In genomic region chr19:41535029-41535622, GRCh38 we compare ENCODE assay signal across 10 cellular contexts. TPM values are rescaled to one million over a fixed set of nuclear protein-coding genes. Genes with fewer than 3 reads are reported as not detected.
A peak's percentile ranks its signal among the peaks of the same experiment; 100 is the strongest.
DNase-seq lines count a peak whose midpoint lies in the region; ATAC-seq and TF ChIP-seq lines count a peak whose summit lies in the region.
"Had no signal": no experiment of that assay in that cellular context is flagged by ENCODE, and none has a peak within 500 bp of the region (broad histone marks: within the 10 kb centered on the region; RNA-seq: fewer than 3 reads in every experiment).

No MANE protein-coding gene starts in this region.

- H3K4me1 Mint-ChIP-seq in IgD-negative memory B cell = peaks cover 48 to 67% (median 62%) of the 10 kb centered on the region in 3 donors

- H3K4me3 ChIP-seq in mucosa of rectum (ENCODE audit: low read length in 2 of 2) = peak overlapping the region in 1 of 2 donors; percentile 50
- H3K4me3 ChIP-seq in suprapubic skin = no peak overlapping the region
- H3K4me3 ChIP-seq: skin epidermis had no signal

- TF ChIP-seq CTCF in suprapubic skin (IDR thresholded peaks at IDR 0.05) = no peak

- no peaks in the 10 kb centered on the region for H3K9me3 ChIP-seq in mucosa of rectum (ENCODE audit: control insufficient read depth in 2 of 2, low read length in 2 of 2)
- no peaks in the 10 kb centered on the region for H3K9me3 ChIP-seq in suprapubic skin

- no peak for TF ChIP-seq EP300 in suprapubic skin (IDR thresholded peaks at IDR 0.05)

- H3K9ac ChIP-seq in mucosa of rectum (ENCODE audit: low read depth in 1 of 2, low read length in 2 of 2) = peak overlapping the region in 1 of 2 donors; percentile 8

- H3K4me3 Mint-ChIP-seq in IgD-negative memory B cell = peak overlapping the region; percentile 75 to 91 (median 81)

- H3K27ac Mint-ChIP-seq in IgD-negative memory B cell = peak overlapping the region; percentile 6 to 96 (median 86)

- H3K27ac ChIP-seq in mucosa of rectum (ENCODE audit: low read depth in 2 of 2, low read length in 2 of 2) (peak overlapping the region; percentile 22 to 72), suprapubic skin (no peak overlapping the region)

- H3K36me3 Mint-ChIP-seq in IgD-negative memory B cell = peaks cover 4% of the 10 kb centered on the region

- H3K36me3 ChIP-seq in mucosa of rectum (ENCODE audit: control insufficient read depth in 2 of 2, insufficient read depth in 2 of 2, low read length in 2 of 2) (no peaks in the 10 kb centered on the region), suprapubic skin (no peaks in the 10 kb centered on the region)

- H3K9me3 Mint-ChIP-seq in IgD-negative memory B cell = peaks cover 0 to 2% (median 0%) of the 10 kb centered on the region in 3 donors

- H3K27me3 Mint-ChIP-seq in IgD-negative memory B cell = no peaks in the 10 kb centered on the region

- 55% methylated on average over 4 of the region's 4 CpGs for WGBS in suprapubic skin

- no peak for TF ChIP-seq POLR2A in suprapubic skin (IDR thresholded peaks at IDR 0.05)

- H3K4me1 ChIP-seq in mucosa of rectum (ENCODE audit: control insufficient read depth in 2 of 2, insufficient read depth in 2 of 2, low read length in 2 of 2) = peaks cover 3 to 6% of the 10 kb centered on the region in 2 donors
- H3K4me1 ChIP-seq in suprapubic skin = peaks cover 27% of the 10 kb centered on the region

- ATAC-seq in GM18858 (IDR thresholded peaks at IDR 0.05; ENCODE audit: unreplicated experiment) (peak; percentile 53), GM21619 (IDR thresholded peaks at IDR 0.05; ENCODE audit: unreplicated experiment) (peak; percentile 68)

- peaks cover 0 to 5% of the 10 kb centered on the region in 2 donors for H3K27me3 ChIP-seq in mucosa of rectum (ENCODE audit: control insufficient read depth in 2 of 2, insufficient read depth in 2 of 2, low read length in 2 of 2)
- peaks cover 16% of the 10 kb centered on the region for H3K27me3 ChIP-seq in suprapubic skin

- no peak for DNase-seq in mesenteric fat pad (ENCODE audit: low spot score)
- DNase-seq in activated effector memory CD4-positive, alpha-beta T cell treated with Interleukin-2 at 50 U/mL for 16 hours = no peak
- no peak for DNase-seq in suprapubic skin (ENCODE audit: low spot score in 2 of 2)
- no peak for DNase-seq in COLO668 (lab: John Stamatoyannopoulos, UW; ENCODE audit: unreplicated experiment)
- DNase-seq: activated CD4-positive, alpha-beta T cell treated with anti-CD3 and anti-CD28 coated beads for 4 hours had no signal

RNA-seq across cellular contexts. Expression of gene CEACAM21, which starts 40.8 kb away (rescaled TPM):
- polyA plus RNA-seq in IgD-negative memory B cell = 30.8 TPM
- 2.1 TPM for total RNA-seq in mesenteric fat pad
- total RNA-seq in suprapubic skin = 1 to 10 TPM in 1 of 4 donors, not detected in 3; 2.3 TPM
